In genomic region chr9:131097259-131097947, GRCh38 we compare ENCODE assay signal across 12 cellular contexts. TPM values are rescaled to one million over a fixed set of nuclear protein-coding genes. Genes with fewer than 3 reads are reported as not detected.
A peak's percentile ranks its signal among the peaks of the same experiment; 100 is the strongest.
DNase-seq lines count a peak whose midpoint lies in the region; ATAC-seq, FAIRE-seq and TF ChIP-seq lines count a peak whose summit lies in the region.
"Had no signal": no experiment of that assay in that cellular context is flagged by ENCODE, and none has a peak within 500 bp of the region (broad histone marks: within the 10 kb centered on the region; RNA-seq: fewer than 3 reads in every experiment).

No MANE protein-coding gene starts in this region.

- peak overlapping the region; percentile 97 for H3K4me2 ChIP-seq in A549

- H3K36me3 ChIP-seq in HUES64 (ENCODE audit: insufficient read depth, low read length) (peaks cover 7% of the 10 kb centered on the region), duodenal mucosa (ENCODE audit: control insufficient read depth in 1 of 2, insufficient read depth in 2 of 2, low read length in 2 of 2) (no peaks in the 10 kb centered on the region), prostate gland (no peaks in the 10 kb centered on the region)

- H3K27me3 ChIP-seq in HUES64 (ENCODE audit: insufficient read depth, low read length) (no peaks in the 10 kb centered on the region), duodenal mucosa (ENCODE audit: control insufficient read depth in 1 of 2, insufficient read depth in 2 of 2, low read length in 2 of 2) (peaks cover 20 to 34% of the 10 kb centered on the region in 2 donors), prostate gland (replicated peaks; ENCODE audit: insufficient read depth) (no peaks in the 10 kb centered on the region)

- 84% methylated on average over 9 of the region's 10 CpGs for WGBS in A549 (ENCODE audit: missing lambda C conversion rate)
- 55% methylated on average over 8 of the region's 10 CpGs for WGBS in HUES64
- 40 to 45% methylated on average over 10 of the region's 10 CpGs for WGBS in lower leg skin, 2 donors
- 59% methylated on average over 10 of the region's 10 CpGs for WGBS in prostate gland

- POLR2A ChIA-PET in A549 (lab: Yijun Ruan, JAX): interaction anchor here (0.5 to 1.3 kb wide), 2 partner anchors 28 to 41 kb away, joined by 3 to 5 read pairs; partner anchors contain the start of gene NUP214

- no peak for ATAC-seq in A549
- ATAC-seq in HG03571 (IDR thresholded peaks at IDR 0.05; ENCODE audit: unreplicated experiment): no peak

- no peak for TF ChIP-seq EP300 in A549 (IDR thresholded peaks at IDR 0.05)

- DNase-seq in A549 (ENCODE audit: low read depth in 1 of 2, low spot score in 1 of 2) (no peak), lower leg skin (ENCODE audit: low spot score in 2 of 2) (no peak), prostate gland (ENCODE audit: low spot score) (no peak)
- no peak for DNase-seq in stimulated activated CD4-positive, alpha-beta T cell treated with anti-CD3 and anti-CD28 coated beads, Interleukin-4, amount 100 ng/mL, for 4 hours
- DNase-seq: activated gamma-delta T cell treated with Interleukin-2 at 50 U/mL for 16 hours, foreskin melanocyte, SIG-M5 had no signal

- peaks cover 5% of the 10 kb centered on the region for H3K36me3 Mint-ChIP-seq in nephron (ENCODE audit: low read depth)

- peak overlapping the region; percentile 54 to 91 (median 80) for H3K27ac Mint-ChIP-seq in nephron

- TF ChIP-seq POLR2A in A549 (IDR thresholded peaks at IDR 0.05; ENCODE audit: low read length) (no peak), lower leg skin (IDR thresholded peaks at IDR 0.05) (no peak), prostate gland (IDR thresholded peaks at IDR 0.05) (no peak)

- TF ChIP-seq CTCF in A549 (IDR thresholded peaks at IDR 0.05) (no peak), nephron (IDR thresholded peaks at IDR 0.05; ENCODE audit: unreplicated experiment in 3 of 3) (no peak), lower leg skin (IDR thresholded peaks at IDR 0.05) (no peak), prostate gland (IDR thresholded peaks at IDR 0.05) (no peak)

- H3K4me1 ChIP-seq in A549: 0 out of 3 replicates have a peak, but pooled peaks cover 7% of the 10 kb centered on the region
- peaks cover 31% of the 10 kb centered on the region for H3K4me1 ChIP-seq in HUES64 (ENCODE audit: insufficient read depth, low read length)
- H3K4me1 ChIP-seq in duodenal mucosa (ENCODE audit: control insufficient read depth in 1 of 2, insufficient read depth in 2 of 2, low read length in 2 of 2): peaks cover 0 to 14% of the 10 kb centered on the region in 2 donors
- H3K4me1 ChIP-seq in prostate gland (replicated peaks): peaks cover 2% of the 10 kb centered on the region

- H3K27ac ChIP-seq in A549 (no peak overlapping the region), HUES64 (ENCODE audit: low read depth, low read length) (peak overlapping the region; percentile 91), duodenal mucosa (ENCODE audit: low read depth, low read length) (peak overlapping the region; percentile 50), prostate gland (no peak overlapping the region)

- peak overlapping the region; percentile 93 for H3K9ac ChIP-seq in HUES64 (ENCODE audit: low read depth, low read length)
- H3K9ac ChIP-seq in duodenal mucosa (ENCODE audit: low read depth in 1 of 2, low read length in 2 of 2): no peak overlapping the region

- CTCF ChIA-PET in A549 (lab: Yijun Ruan, JAX): interaction anchor here (1.2 to 2.7 kb wide), 4 partner anchors 9 to 239 kb away, joined by 3 to 7 read pairs (median 5); no protein-coding TSS in a partner anchor

- H3K4me1 Mint-ChIP-seq in nephron: peaks cover 43% of the 10 kb centered on the region

- H3K9me3 Mint-ChIP-seq in nephron: no peaks in the 10 kb centered on the region

- no peak for TF ChIP-seq RAD21 in A549 (conservative IDR thresholded peaks at IDR 0.05 in 1 of 2, IDR thresholded peaks at IDR 0.05 in 1 of 2)

- intact Hi-C loops in lower leg skin (cut with DNase I; ENCODE audit: low total_unique reads) (no loop called here), prostate gland (cut with DNase I) (no loop called here)

- peaks cover 38% of the 10 kb centered on the region for H3K27me3 Mint-ChIP-seq in nephron (ENCODE audit: low read depth)

- no peak for FAIRE-seq in A549 (lab: Jason Lieb, UNC)
- FAIRE-seq: D721Med had no signal

- H3K4me3 ChIP-seq in A549 (no peak overlapping the region; the same call in 2 of the 3 replicates), HUES64 (ENCODE audit: low read length) (peak overlapping the region; percentile 88), duodenal mucosa (ENCODE audit: low read depth in 1 of 2, low read length in 2 of 2) (peak overlapping the region in 1 of 2 donors; percentile 43), lower leg skin (ENCODE audit: low read depth, poor library complexity, severe bottlenecking) (no peak overlapping the region), prostate gland (peak overlapping the region in 1 of 2 donors; percentile 52)

- no peaks in the 10 kb centered on the region for H3K9me3 ChIP-seq in A549
- no peaks in the 10 kb centered on the region for H3K9me3 ChIP-seq in HUES64 (ENCODE audit: insufficient read depth, low read depth, low read length)
- H3K9me3 ChIP-seq in duodenal mucosa (ENCODE audit: control insufficient read depth in 1 of 2, low read length in 2 of 2): no peaks in the 10 kb centered on the region
- H3K9me3 ChIP-seq in prostate gland: no peaks in the 10 kb centered on the region

- peak overlapping the region; percentile 78 to 91 (median 86) for H3K4me3 Mint-ChIP-seq in nephron

TF ChIP-seq in A549, 52 proteins besides CTCF, POLR2A, EP300 and RAD21:
- TF ChIP-seq BHLHE40 (IDR thresholded peaks at IDR 0.05; ENCODE audit: low read depth, low read length) (no peak), HOXA7 (CRISPR knock-in tag; IDR thresholded peaks at IDR 0.05) (no peak), HOXB13 (CRISPR knock-in tag; IDR thresholded peaks at IDR 0.05; ENCODE audit: low read depth) (no peak), USF2 (IDR thresholded peaks at IDR 0.05) (no peak), ZSCAN20 (CRISPR knock-in tag; IDR thresholded peaks at IDR 0.05) (no peak), RARB (CRISPR knock-in tag; IDR thresholded peaks at IDR 0.05) (no peak), RFX5 (IDR thresholded peaks at IDR 0.05) (no peak), HEYL (CRISPR knock-in tag; IDR thresholded peaks at IDR 0.05) (no peak), HMGXB4 (CRISPR knock-in tag; IDR thresholded peaks at IDR 0.05; ENCODE audit: borderline replicate concordance) (no peak), JUN (IDR thresholded peaks at IDR 0.05) (no peak), NR3C1 (IDR thresholded peaks at IDR 0.05) (no peak), SREBF2 (IDR thresholded peaks at IDR 0.05) (no peak), FOSB (CRISPR knock-in tag; IDR thresholded peaks at IDR 0.05) (no peak), PBX3 (IDR thresholded peaks at IDR 0.05) (no peak), CBX2 (IDR thresholded peaks at IDR 0.05; ENCODE audit: borderline replicate concordance, low read depth) (no peak), CEBPB (IDR thresholded peaks at IDR 0.05) (no peak)

RNA-seq across cellular contexts. Expression of gene AIF1L, which starts 1.1 kb away (rescaled TPM):
- polyA plus RNA-seq in A549 (2011; rRNA removed): 1.7 and 2.8 TPM in 2 replicates
- polyA plus RNA-seq in A549 (2012; cell fraction: cytosol; rRNA removed): 1.2 and 1.3 TPM in 2 replicates
- 0.55 and 0.84 TPM in 2 replicates for polyA plus RNA-seq in A549 (2012; cell fraction: nucleus; rRNA removed)
- 1.6 to 1.8 TPM (median 1.7 TPM) in 3 replicates for polyA plus RNA-seq in A549 (2017; fragmentation: RNase III; extraction: RNeasy Plus Mini Kit Qiagen cat#74134 plus additional on column Dnase treatment)
- 1.6 and 1.7 TPM in 2 replicates for polyA minus RNA-seq in A549 (2011; rRNA and poly(A)+ RNA removed)
- 99.3 TPM for polyA plus RNA-seq in HUES64 (2013, experiment 1 of 2)
- 99.3 TPM for polyA plus RNA-seq in HUES64 (2013, experiment 2 of 2)
- total RNA-seq in lower leg skin: 10 to 100 TPM; 17.2 to 33.0 (median 20.7) TPM
- total RNA-seq in prostate gland: 10 to 100 TPM in 1 of 2 donors, 1 to 10 TPM in 1; 3.6 to 18.4 TPM

RNA-seq across cellular contexts. Expression of gene NUP214, which starts 28.0 kb away (rescaled TPM):
- polyA plus RNA-seq in A549 (2011; rRNA removed) (14.4 and 25.8 TPM in 2 replicates), A549 (2017; fragmentation: RNase III; extraction: RNeasy Plus Mini Kit Qiagen cat#74134 plus additional on column Dnase treatment) (18.5 to 21.2 TPM (median 19.3 TPM) in 3 replicates)
- 9.2 and 13.0 TPM in 2 replicates for polyA plus RNA-seq in A549 (2012; cell fraction: cytosol; rRNA removed)
- polyA plus RNA-seq in A549 (2012; cell fraction: nucleus; rRNA removed): 36.8 and 70.9 TPM in 2 replicates
- polyA minus RNA-seq in A549 (2011; rRNA and poly(A)+ RNA removed): 52.7 and 56.8 TPM in 2 replicates
- polyA plus RNA-seq in HUES64 (2013, experiment 1 of 2): 21.1 TPM
- 21.9 TPM for polyA plus RNA-seq in HUES64 (2013, experiment 2 of 2)
- total RNA-seq in lower leg skin (10 to 100 TPM; 33.8 to 64.4 (median 39.8) TPM), prostate gland (100 to 1,000 TPM in 1 of 2 donors, 10 to 100 TPM in 1; 43.9 to 115 TPM)

Comparison
In these comparisons a context has a peak if more than half of its experiments do, and no peak if none do; other contexts are left out.
1. H3K27ac ChIP-seq: peak in HUES64 (single experiment) and duodenal mucosa (single experiment); none in A549 (0 of 2) and prostate gland (0 of 2).